ENCODE assay signal across 22 cellular contexts in genomic region chr3:73568371-73568862, GRCh38. TPM values are rescaled to one million over a fixed set of nuclear protein-coding genes. Genes with fewer than 3 reads are reported as not detected.
"Had no signal": no experiment of that assay in that cellular context is flagged by ENCODE, and none has a peak within 500 bp of the region (broad histone marks: within the 10 kb centered on the region; RNA-seq: fewer than 3 reads in every experiment).

No MANE protein-coding gene starts in this region.

- FAIRE-seq: colon, frontal cortex had no signal

- H3K27ac ChIP-seq: adrenal gland, skin epidermis, testis, vagina had no signal

- H3K27me3 ChIP-seq: adrenal gland, ascending aorta, testis, vagina had no signal

- H3K4me1 ChIP-seq: testis had no signal

- H3K9me3 ChIP-seq: adrenal gland, ascending aorta, testis, vagina had no signal

- DNase-seq: activated CD4-positive, alpha-beta T cell treated with anti-CD3 and anti-CD28 coated beads for 48 hours; activated naive CD4-positive, alpha-beta T cell; activated T-cell treated with anti-CD3 and anti-CD28 coated beads, Interleukin-2, amount 50 U/mL, for 1 hour; adrenal gland; effector memory CD4-positive, alpha-beta T cell; head of caudate nucleus; islet precursor cell; left colon; naive thymus-derived CD8-positive, alpha-beta T cell; stimulated activated CD8-positive, alpha-beta memory T cell treated with anti-CD3 and anti-CD28 coated beads, Interleukin-4, amount 100 ng/mL, for 48 hours; stimulated activated naive B cell treated with anti-CD40 and anti-IgM and Interleukin-4, amounts not matched to agents 10 μg/mL and 1 μg/mL and 100 μg/mL, for 72 hours; T-helper 2 cell; testis had no signal

- H3K27ac Mint-ChIP-seq: activated naive CD8-positive, alpha-beta T cell; naive thymus-derived CD8-positive, alpha-beta T cell; stimulated activated naive B cell treated with anti-CD40 and anti-IgM and Interleukin-4, amounts not matched to agents 10 μg/mL and 1 μg/mL and 100 μg/mL, for 72 hours; type B pancreatic cell had no signal

- H3K9me3 Mint-ChIP-seq: stimulated activated naive B cell treated with anti-CD40 and anti-IgM and Interleukin-4, amounts not matched to agents 10 μg/mL and 1 μg/mL and 100 μg/mL, for 72 hours had no signal

- H3K4me3 ChIP-seq: adrenal gland, ascending aorta, lung, skin epidermis, testis, vagina had no signal

- H3K36me3 ChIP-seq: adrenal gland, ascending aorta, vagina had no signal

- H3K4me3 Mint-ChIP-seq: activated naive CD8-positive, alpha-beta T cell; central memory CD8-positive, alpha-beta T cell; naive thymus-derived CD8-positive, alpha-beta T cell; stimulated activated naive B cell treated with anti-CD40 and anti-IgM and Interleukin-4, amounts not matched to agents 10 μg/mL and 1 μg/mL and 100 μg/mL, for 72 hours; type B pancreatic cell had no signal

- H3K36me3 Mint-ChIP-seq: activated naive CD8-positive, alpha-beta T cell; naive thymus-derived CD8-positive, alpha-beta T cell; stimulated activated naive B cell treated with anti-CD40 and anti-IgM and Interleukin-4, amounts not matched to agents 10 μg/mL and 1 μg/mL and 100 μg/mL, for 72 hours had no signal

- ATAC-seq: naive thymus-derived CD8-positive, alpha-beta T cell; stimulated activated naive B cell treated with anti-CD40 and anti-IgM and Interleukin-4, amounts not matched to agents 10 μg/mL and 1 μg/mL and 100 μg/mL, for 72 hours had no signal

- H3K4me1 Mint-ChIP-seq: central memory CD8-positive, alpha-beta T cell; naive thymus-derived CD8-positive, alpha-beta T cell; stimulated activated naive B cell treated with anti-CD40 and anti-IgM and Interleukin-4, amounts not matched to agents 10 μg/mL and 1 μg/mL and 100 μg/mL, for 72 hours had no signal

RNA-seq across cellular contexts. Expression of gene PDZRN3, which starts 56.3 kb away (rescaled TPM):
- total RNA-seq: naive thymus-derived CD8-positive, alpha-beta T cell had no signal
- polyA plus RNA-seq: naive thymus-derived CD8-positive, alpha-beta T cell had no signal
